1 cellular context compared by ENCODE assay signal in genomic region chr13:34942732-34943674, GRCh38.
A peak's percentile ranks its signal among the peaks of the same experiment; 100 is the strongest.
TF ChIP-seq lines count a peak whose summit lies in the region.

No MANE protein-coding gene starts in this region.

TF ChIP-seq in HEK293, 187 proteins besides CTCF, POLR2A, EP300 and RAD21 (continued from another document and continues in another):
- TF ChIP-seq MEIS1 (CRISPR knock-in tag; IDR thresholded peaks at IDR 0.05; ENCODE audit: borderline replicate concordance), result no peak
- no peak for TF ChIP-seq KLF1 (tag by site-specific recombination; IDR thresholded peaks at IDR 0.05)
- TF ChIP-seq YY2 (tag by site-specific recombination; IDR thresholded peaks at IDR 0.05), result no peak
- TF ChIP-seq ZNF830 (tag by site-specific recombination; IDR thresholded peaks at IDR 0.05; ENCODE audit: low read depth), result no peak
- peak; percentile 93 for TF ChIP-seq ZBTB17 (tag by site-specific recombination; IDR thresholded peaks at IDR 0.05)
- peak; percentile 56; the same call in 1 of the 2 replicates for TF ChIP-seq ZFP37 (tag by site-specific recombination; IDR thresholded peaks at IDR 0.05)
- TF ChIP-seq ZBTB44 (tag by site-specific recombination; IDR thresholded peaks at IDR 0.05), result 0 out of 2 replicates have a peak, but pooled peaks have one; percentile 0
- TF ChIP-seq ZNF473 (tag by site-specific recombination; IDR thresholded peaks at IDR 0.05), result no peak
- 0 out of 2 replicates have a peak, but pooled peaks have one; percentile 10 for TF ChIP-seq ZNF449 (tag by site-specific recombination; IDR thresholded peaks at IDR 0.05)
- no peak for TF ChIP-seq ZBTB21 (tag by site-specific recombination; IDR thresholded peaks at IDR 0.05)
- TF ChIP-seq FEZF1 (tag by site-specific recombination; IDR thresholded peaks at IDR 0.05), result no peak; the same call in 1 of the 2 replicates
- TF ChIP-seq ZNF677 (tag by site-specific recombination; IDR thresholded peaks at IDR 0.05), result no peak
- no peak for TF ChIP-seq ZSCAN23 (tag by site-specific recombination; IDR thresholded peaks at IDR 0.05)
- no peak for TF ChIP-seq ZNF157 (tag by site-specific recombination; IDR thresholded peaks at IDR 0.05)
- no peak for TF ChIP-seq ZNF548 (tag by site-specific recombination; IDR thresholded peaks at IDR 0.05)
- TF ChIP-seq BCL11B (tag by site-specific recombination; IDR thresholded peaks at IDR 0.05; ENCODE audit: low read depth), result no peak; the same call in 1 of the 2 replicates
- TF ChIP-seq ZNF350 (tag by site-specific recombination; IDR thresholded peaks at IDR 0.05), result no peak
- no peak for TF ChIP-seq TCF7L2 (IDR thresholded peaks at IDR 0.05; ENCODE audit: borderline replicate concordance, low read depth, low read length)
- no peak for TF ChIP-seq ZNF785 (tag by site-specific recombination; IDR thresholded peaks at IDR 0.05)
- no peak for TF ChIP-seq ZNF701 (tag by site-specific recombination; IDR thresholded peaks at IDR 0.05)
- no peak for TF ChIP-seq ZNF660 (tag by site-specific recombination; IDR thresholded peaks at IDR 0.05)
- TF ChIP-seq ZNF426 (tag by site-specific recombination; IDR thresholded peaks at IDR 0.05), result no peak
- TF ChIP-seq ZSCAN18 (tag by site-specific recombination; IDR thresholded peaks at IDR 0.05), result no peak
- no peak for TF ChIP-seq ZNF560 (tag by site-specific recombination; IDR thresholded peaks at IDR 0.05; ENCODE audit: borderline replicate concordance)
- no peak for TF ChIP-seq ZSCAN4 (tag by site-specific recombination; IDR thresholded peaks at IDR 0.05)
- peak; percentile 53; the same call in 1 of the 2 replicates for TF ChIP-seq KLF9 (tag by site-specific recombination; IDR thresholded peaks at IDR 0.05; ENCODE audit: low read depth)
- TF ChIP-seq SCRT2 (tag by site-specific recombination; IDR thresholded peaks at IDR 0.05), result peak; percentile 87
- TF ChIP-seq ZNF311 (tag by site-specific recombination; IDR thresholded peaks at IDR 0.05; ENCODE audit: borderline replicate concordance), result no peak
- TF ChIP-seq ZNF510 (tag by site-specific recombination; IDR thresholded peaks at IDR 0.05; ENCODE audit: insufficient replicate concordance), result no peak
- no peak for TF ChIP-seq ZFP69B (tag by site-specific recombination; IDR thresholded peaks at IDR 0.05)
- TF ChIP-seq ZNF623 (tag by site-specific recombination; IDR thresholded peaks at IDR 0.05), result no peak
- TF ChIP-seq YY1 (tag by site-specific recombination; IDR thresholded peaks at IDR 0.05), result no peak
- 0 out of 2 replicates have a peak, but pooled peaks have one; percentile 20 for TF ChIP-seq SP2 (tag by site-specific recombination; IDR thresholded peaks at IDR 0.05)
- TF ChIP-seq ZNF670 (tag by site-specific recombination; IDR thresholded peaks at IDR 0.05; ENCODE audit: low read depth), result no peak
- TF ChIP-seq ZFHX2 (tag by site-specific recombination; conservative IDR thresholded peaks at IDR 0.05), result peak; percentile 35
- TF ChIP-seq ZNF292 (tag by site-specific recombination; IDR thresholded peaks at IDR 0.05; ENCODE audit: borderline replicate concordance, low read depth), result no peak
- TF ChIP-seq ZNF10 (tag by site-specific recombination; IDR thresholded peaks at IDR 0.05), result no peak
- TF ChIP-seq PRDM4 (tag by site-specific recombination; IDR thresholded peaks at IDR 0.05), result no peak
- TF ChIP-seq PBX3 (CRISPR knock-in tag; IDR thresholded peaks at IDR 0.05), result no peak
- TF ChIP-seq ZEB2 (tag by site-specific recombination; IDR thresholded peaks at IDR 0.05), result peak; percentile 55; the same call in 1 of the 2 replicates
- TF ChIP-seq ZNF184 (tag by site-specific recombination; IDR thresholded peaks at IDR 0.05), result no peak
- TF ChIP-seq ZBTB11 (tag by site-specific recombination; conservative IDR thresholded peaks at IDR 0.05; ENCODE audit: low read depth), result peak; percentile 63
- no peak for TF ChIP-seq ZNF768 (tag by site-specific recombination; IDR thresholded peaks at IDR 0.05)
- no peak for TF ChIP-seq ZNF16 (tag by site-specific recombination; IDR thresholded peaks at IDR 0.05; ENCODE audit: low read depth)
- no peak; the same call in 1 of the 2 replicates for TF ChIP-seq ZBTB48 (tag by site-specific recombination; IDR thresholded peaks at IDR 0.05)
- TF ChIP-seq ZNF558 (tag by site-specific recombination; IDR thresholded peaks at IDR 0.05), result no peak
- no peak for TF ChIP-seq REPIN1 (tag by site-specific recombination; IDR thresholded peaks at IDR 0.05; ENCODE audit: low read depth)
- TF ChIP-seq ZNF544 (tag by site-specific recombination; IDR thresholded peaks at IDR 0.05), result no peak
- TF ChIP-seq ZNF645 (tag by site-specific recombination; IDR thresholded peaks at IDR 0.05), result no peak
- no peak for TF ChIP-seq REST (tag by site-specific recombination; IDR thresholded peaks at IDR 0.05)
- TF ChIP-seq GLIS1 (tag by site-specific recombination; IDR thresholded peaks at IDR 0.05), result peak; percentile 82
- no peak for TF ChIP-seq ZNF596 (tag by site-specific recombination; IDR thresholded peaks at IDR 0.05)
- TF ChIP-seq ZNF391 (tag by site-specific recombination; IDR thresholded peaks at IDR 0.05; ENCODE audit: borderline replicate concordance, low read depth), result no peak
